19 cellular contexts compared by ENCODE assay signal in genomic region chr7:100726998-100727761, GRCh38. TPM values are rescaled to one million over a fixed set of nuclear protein-coding genes. Genes with fewer than 3 reads are reported as not detected.
DNase-seq lines count a peak whose midpoint lies in the region; ATAC-seq and TF ChIP-seq lines count a peak whose summit lies in the region.
"Had no signal": no experiment of that assay in that cellular context is flagged by ENCODE, and none has a peak within 500 bp of the region (broad histone marks: within the 10 kb centered on the region; RNA-seq: fewer than 3 reads in every experiment).

No MANE protein-coding gene starts in this region.

- in situ Hi-C loops in Panc1 (cut with HindIII; ENCODE audit: low pct_unique_long_range_greater_than_20kb, low sequenced_read_pairs): no loop called here

- H3K27me3 Mint-ChIP-seq in natural killer cell treated with Interleukin-12 subunit alpha and Interleukin-12 subunit beta and Interleukin-15 and Interleukin-18, amount 100 ng/mL, for 72 hours: peaks cover 0 to 11% of the 10 kb centered on the region in 2 donors

- no peak overlapping the region for H3K27ac Mint-ChIP-seq in natural killer cell treated with Interleukin-12 subunit alpha and Interleukin-12 subunit beta and Interleukin-15 and Interleukin-18, amount 100 ng/mL, for 72 hours
- H3K27ac Mint-ChIP-seq: activated CD8-positive, alpha-beta memory T cell treated with anti-CD3 and anti-CD28 coated beads, Interleukin-2, amount 10 ng/mL, durations not matched to agents 7 days and 5 days had no signal

- no peaks in the 10 kb centered on the region for H3K4me1 Mint-ChIP-seq in natural killer cell treated with Interleukin-12 subunit alpha and Interleukin-12 subunit beta and Interleukin-15 and Interleukin-18, amount 100 ng/mL, for 72 hours (ENCODE audit: low read depth in 2 of 2)

- BruUV-seq in Panc1 (replicated peaks; lab: Mats Ljungman, UMichigan): no TSS peak

- H3K27me3 ChIP-seq in Panc1 (ENCODE audit: control insufficient read depth, insufficient read depth, low read length): no peaks in the 10 kb centered on the region
- H3K27me3 ChIP-seq in rectal smooth muscle tissue (ENCODE audit: control insufficient read depth, insufficient read depth, low read length): peaks cover 4% of the 10 kb centered on the region
- H3K27me3 ChIP-seq in WERI-Rb-1 (ENCODE audit: insufficient read depth, low read depth, severe bottlenecking): peaks cover 68% of the 10 kb centered on the region

- H3K4me1 ChIP-seq in Panc1 (ENCODE audit: control insufficient read depth, insufficient read depth, low read length) (0 out of 2 replicates have a peak, but pooled peaks cover 8% of the 10 kb centered on the region), rectal smooth muscle tissue (ENCODE audit: control insufficient read depth, insufficient read depth, low read length) (no peaks in the 10 kb centered on the region)

- H3K36me3 Mint-ChIP-seq in natural killer cell treated with Interleukin-12 subunit alpha and Interleukin-12 subunit beta and Interleukin-15 and Interleukin-18, amount 100 ng/mL, for 72 hours: no peaks in the 10 kb centered on the region
- H3K36me3 Mint-ChIP-seq: activated CD8-positive, alpha-beta memory T cell treated with anti-CD3 and anti-CD28 coated beads, Interleukin-2, amount 10 ng/mL, durations not matched to agents 7 days and 5 days had no signal

- H3K4me3 ChIP-seq in AG10803 (ENCODE audit: low read length) (no peak overlapping the region), Panc1 (ENCODE audit: low read depth in 2 of 2, low read length in 2 of 2) (no peak overlapping the region), rectal smooth muscle tissue (ENCODE audit: low read length) (no peak overlapping the region), WERI-Rb-1 (ENCODE audit: low read depth, low read length) (no peak overlapping the region)
- H3K4me3 ChIP-seq: SK-N-MC had no signal

- H3K4me3 Mint-ChIP-seq in natural killer cell treated with Interleukin-12 subunit alpha and Interleukin-12 subunit beta and Interleukin-15 and Interleukin-18, amount 100 ng/mL, for 72 hours: no peak overlapping the region
- H3K4me3 Mint-ChIP-seq: activated CD8-positive, alpha-beta memory T cell treated with anti-CD3 and anti-CD28 coated beads, Interleukin-2, amount 10 ng/mL, durations not matched to agents 7 days and 5 days; central memory CD8-positive, alpha-beta T cell had no signal

- H3K9me3 Mint-ChIP-seq in natural killer cell treated with Interleukin-12 subunit alpha and Interleukin-12 subunit beta and Interleukin-15 and Interleukin-18, amount 100 ng/mL, for 72 hours: no peaks in the 10 kb centered on the region
- H3K9me3 Mint-ChIP-seq: central memory CD8-positive, alpha-beta T cell had no signal

- POLR2A ChIA-PET in Panc1 (lab: Charles Lee): no interaction called here

- no peak overlapping the region for H3K9ac ChIP-seq in rectal smooth muscle tissue (ENCODE audit: low read length)

- no peak overlapping the region for H3K27ac ChIP-seq in Panc1 (ENCODE audit: low read length)
- H3K27ac ChIP-seq in rectal smooth muscle tissue (ENCODE audit: low read depth, low read length): peak overlapping the region; percentile 32
- no peak overlapping the region for H3K27ac ChIP-seq in WERI-Rb-1
- H3K27ac ChIP-seq: C4-2B, epithelial cell of prostate, SK-N-MC had no signal

- intact Hi-C loops in Panc1 (cut with micrococcal nuclease; ENCODE audit: unreplicated experiment): loop anchor here (10.0 kb wide), 1 partner anchor 68 kb away; no protein-coding TSS in a partner anchor

- CTCF ChIA-PET in Panc1 (lab: Charles Lee): interaction anchor here (0.7 to 3.6 kb wide), 4 partner anchors 11 to 125 kb away, joined by 3 to 23 read pairs (median 7); partner anchors contain the start of genes POP7 and SLC12A9

- H3K9me3 ChIP-seq in Panc1 (ENCODE audit: control insufficient read depth, insufficient read depth, low read depth, low read length) (no peaks in the 10 kb centered on the region), WERI-Rb-1 (ENCODE audit: severe bottlenecking) (no peaks in the 10 kb centered on the region)

- no peak for TF ChIP-seq CTCF in AG10803 (conservative IDR thresholded peaks at IDR 0.05; ENCODE audit: low read length)
- TF ChIP-seq CTCF in Panc1 (IDR thresholded peaks at IDR 0.05): no peak
- no peak for TF ChIP-seq CTCF in WERI-Rb-1 (IDR thresholded peaks at IDR 0.05; ENCODE audit: low read depth, low read length)

- no peak for ATAC-seq in Panc1
- ATAC-seq in natural killer cell treated with Interleukin-12 subunit alpha and Interleukin-12 subunit beta and Interleukin-15 and Interleukin-18, amount 100 ng/mL, for 72 hours: no peak
- ATAC-seq: activated CD8-positive, alpha-beta memory T cell treated with anti-CD3 and anti-CD28 coated beads, Interleukin-2, amount 10 ng/mL, durations not matched to agents 7 days and 5 days had no signal

- DNase-seq in AG10803 (ENCODE audit: low read depth): peak; percentile 99
- DNase-seq in Panc1 (ENCODE audit: low read depth, low spot score): peak; percentile 22
- peak; percentile 98 for DNase-seq in fibroblast of peridontal ligament (ENCODE audit: extremely low read depth)
- DNase-seq in WERI-Rb-1: no peak
- no peak for DNase-seq in natural killer cell treated with Interleukin-12 subunit alpha and Interleukin-12 subunit beta and Interleukin-15 and Interleukin-18, amount 100 ng/mL, for 72 hours (ENCODE audit: low spot score)
- DNase-seq in GM19238 (ENCODE audit: insufficient read length, low spot score): no peak
- DNase-seq in NCI-H1436 treated with DMSO at 0.1 percent for 48 hours (lab: John Stamatoyannopoulos, UW): no peak
- DNase-seq: activated CD8-positive, alpha-beta memory T cell treated with anti-CD3 and anti-CD28 coated beads, Interleukin-2, amount 10 ng/mL, durations not matched to agents 7 days and 5 days; activated naive CD4-positive, alpha-beta T cell treated with Interleukin-2 at 50 U/mL for 16 hours; GF-D8; mesendoderm; NCI-H2081 treated with DMSO at 0.1 percent for 48 hours; stimulated activated CD4-positive, alpha-beta T cell treated with anti-CD3 and anti-CD28 coated beads, Interleukin-15, amount 100 ng/mL, for 24 hours had no signal

- H3K36me3 ChIP-seq in Panc1 (ENCODE audit: control insufficient read depth, insufficient read depth, low read length) (no peaks in the 10 kb centered on the region), rectal smooth muscle tissue (ENCODE audit: control insufficient read depth, insufficient read depth, low read length) (no peaks in the 10 kb centered on the region), WERI-Rb-1 (no peaks in the 10 kb centered on the region)

RNA-seq across cellular contexts. Expression of gene ZAN, which starts 6.2 kb away (rescaled TPM):
- total RNA-seq in Panc1 (2021; ENCODE audit: unreplicated experiment): not detected
- not detected for polyA plus RNA-seq in Panc1 (2012; ENCODE audit: insufficient read length)
- not detected for total RNA-seq in natural killer cell treated with Interleukin-12 subunit alpha and Interleukin-12 subunit beta and Interleukin-15 and Interleukin-18, amount 100 ng/mL, for 72 hours
- total RNA-seq: activated CD8-positive, alpha-beta memory T cell treated with anti-CD3 and anti-CD28 coated beads, Interleukin-2, amount 10 ng/mL, durations not matched to agents 7 days and 5 days; omental fat pad had no signal

RNA-seq across cellular contexts. Expression of gene EPO, which starts 6.9 kb away (rescaled TPM):
- total RNA-seq in Panc1 (2021; ENCODE audit: unreplicated experiment): not detected
- not detected for polyA plus RNA-seq in Panc1 (2012; ENCODE audit: insufficient read length)
- total RNA-seq in natural killer cell treated with Interleukin-12 subunit alpha and Interleukin-12 subunit beta and Interleukin-15 and Interleukin-18, amount 100 ng/mL, for 72 hours: not detected
- total RNA-seq: activated CD8-positive, alpha-beta memory T cell treated with anti-CD3 and anti-CD28 coated beads, Interleukin-2, amount 10 ng/mL, durations not matched to agents 7 days and 5 days; omental fat pad had no signal

RNA-seq across cellular contexts. Expression of gene POP7, which starts 21.3 kb away (rescaled TPM):
- 52.3 TPM for total RNA-seq in Panc1 (2021; ENCODE audit: unreplicated experiment)
- polyA plus RNA-seq in Panc1 (2012; ENCODE audit: insufficient read length): 79.3 TPM
- 10 to 100 TPM; 46.6 to 64.9 TPM for total RNA-seq in natural killer cell treated with Interleukin-12 subunit alpha and Interleukin-12 subunit beta and Interleukin-15 and Interleukin-18, amount 100 ng/mL, for 72 hours

RNA-seq across cellular contexts. Expression of gene GIGYF1, which starts 33.1 kb away (rescaled TPM):
- 52.6 TPM for total RNA-seq in Panc1 (2021; ENCODE audit: unreplicated experiment)
- 39.7 TPM for polyA plus RNA-seq in Panc1 (2012; ENCODE audit: insufficient read length)
- total RNA-seq in natural killer cell treated with Interleukin-12 subunit alpha and Interleukin-12 subunit beta and Interleukin-15 and Interleukin-18, amount 100 ng/mL, for 72 hours: 10 to 100 TPM; 28.5 to 72.1 TPM

RNA-seq across cellular contexts. Expression of gene GNB2, which starts 53.6 kb away (rescaled TPM):
- 289 TPM for total RNA-seq in Panc1 (2021; ENCODE audit: unreplicated experiment)
- 485 TPM for polyA plus RNA-seq in Panc1 (2012; ENCODE audit: insufficient read length)
- 100 to 1,000 TPM; 345 to 348 TPM for total RNA-seq in natural killer cell treated with Interleukin-12 subunit alpha and Interleukin-12 subunit beta and Interleukin-15 and Interleukin-18, amount 100 ng/mL, for 72 hours

Comparison
In these comparisons a context has a peak if more than half of its experiments do, and no peak if none do; other contexts are left out.
1. DNase-seq: peak in AG10803 (single experiment), Panc1 (single experiment) and fibroblast of peridontal ligament (single experiment); none in WERI-Rb-1 (single experiment), natural killer cell treated with Interleukin-12 subunit alpha and Interleukin-12 subunit beta and Interleukin-15 and Interleukin-18, amount 100 ng/mL, for 72 hours (single experiment), GM19238 (single experiment) and NCI-H1436 treated with DMSO at 0.1 percent for 48 hours (single experiment).